ENCODE assay signal across 27 cellular contexts in genomic region chr4:164888096-164888495, GRCh38. TPM values are rescaled to one million over a fixed set of nuclear protein-coding genes. Genes with fewer than 3 reads are reported as not detected.
A peak's percentile ranks its signal among the peaks of the same experiment; 100 is the strongest.
DNase-seq lines count a peak whose midpoint lies in the region; ATAC-seq and TF ChIP-seq lines count a peak whose summit lies in the region.
"Had no signal": no experiment of that assay in that cellular context is flagged by ENCODE, and none has a peak within 500 bp of the region (broad histone marks: within the 10 kb centered on the region; RNA-seq: fewer than 3 reads in every experiment).

No MANE protein-coding gene starts in this region.

- TF ChIP-seq CTCF in osteocyte (IDR thresholded peaks at IDR 0.05): no peak

- H3K4me1 Mint-ChIP-seq in osteocyte (ENCODE audit: unreplicated experiment): no peaks in the 10 kb centered on the region
- H3K4me1 Mint-ChIP-seq: T-cell had no signal

- no peak overlapping the region for H3K4me3 Mint-ChIP-seq in osteocyte (ENCODE audit: unreplicated experiment)
- H3K4me3 Mint-ChIP-seq: memory B cell; natural killer cell treated with Interleukin-12 subunit alpha and Interleukin-12 subunit beta and Interleukin-15 and Interleukin-18, amount 100 ng/mL, for 72 hours; T-cell had no signal

- no peak overlapping the region for H3K27ac Mint-ChIP-seq in osteocyte (ENCODE audit: unreplicated experiment)
- H3K27ac Mint-ChIP-seq: memory B cell; natural killer cell treated with Interleukin-12 subunit alpha and Interleukin-12 subunit beta and Interleukin-15 and Interleukin-18, amount 100 ng/mL, for 72 hours; T-cell had no signal

- peaks cover 19% of the 10 kb centered on the region for H3K27me3 Mint-ChIP-seq in osteocyte (ENCODE audit: unreplicated experiment)

- H3K36me3 Mint-ChIP-seq in osteocyte (ENCODE audit: unreplicated experiment): no peaks in the 10 kb centered on the region
- H3K36me3 Mint-ChIP-seq: memory B cell; natural killer cell treated with Interleukin-12 subunit alpha and Interleukin-12 subunit beta and Interleukin-15 and Interleukin-18, amount 100 ng/mL, for 72 hours; T-cell had no signal

- no peaks in the 10 kb centered on the region for H3K9me3 Mint-ChIP-seq in osteocyte (ENCODE audit: unreplicated experiment)

- peak; percentile 16 for DNase-seq in M059J (ENCODE audit: low read depth)
- peak; percentile 17 for DNase-seq in glomerular visceral epithelial cell (ENCODE audit: extremely low spot score)
- DNase-seq in osteocyte (ENCODE audit: extremely low spot score, unreplicated experiment): no peak
- DNase-seq in NK-92 (lab: John Stamatoyannopoulos, UW; ENCODE audit: unreplicated experiment): no peak
- no peak for DNase-seq in NCI-H510A treated with DMSO at 0.1 percent for 48 hours (lab: John Stamatoyannopoulos, UW)
- DNase-seq: activated CD4-positive, alpha-beta T cell treated with anti-CD3 and anti-CD28 coated beads, Interleukin-2, amount 50 U/mL, for 48 hours; activated naive CD4-positive, alpha-beta T cell; activated T-cell treated with anti-CD3 and anti-CD28 coated beads for 4 hours; amygdala; central memory CD4-positive, alpha-beta T cell; effector CD4-positive, alpha-beta T cell; gastrocnemius medialis; GDM1; NCI-H1694 treated with DMSO at 0.1 percent for 48 hours; SHP77 treated with DMSO at 0.1 percent for 48 hours; stimulated activated CD4-positive, alpha-beta T cell treated with anti-CD3 and anti-CD28 coated beads, Interleukin-4, amount 100 ng/mL, for 4 hours; T-cell; WERI-Rb-1 had no signal

- peak; percentile 16 for ATAC-seq in GM18511 (IDR thresholded peaks at IDR 0.05; ENCODE audit: unreplicated experiment)
- ATAC-seq in HG02642 (IDR thresholded peaks at IDR 0.05; ENCODE audit: poor library complexity, unreplicated experiment): peak; percentile 12
- ATAC-seq in GM18858 (IDR thresholded peaks at IDR 0.05; ENCODE audit: unreplicated experiment): no peak
- ATAC-seq: gastrocnemius medialis; natural killer cell treated with Interleukin-12 subunit alpha and Interleukin-12 subunit beta and Interleukin-15 and Interleukin-18, amount 100 ng/mL, for 72 hours; T-cell had no signal

RNA-seq across cellular contexts. Expression of gene APELA, which starts 11.1 kb away (rescaled TPM):
- 0.17 TPM in 1 of 2 replicates, not detected in the other for total RNA-seq in M059J (2014; rRNA removed; shearing (Covaris generic))
- total RNA-seq in osteocyte: not detected in 2 replicates
- total RNA-seq: gastrocnemius medialis; natural killer cell treated with Interleukin-12 subunit alpha and Interleukin-12 subunit beta and Interleukin-15 and Interleukin-18, amount 100 ng/mL, for 72 hours; NCI-H460; posterior vena cava; subcutaneous adipose tissue; T-cell; urinary bladder had no signal

Comparison
In these comparisons a context has a peak if more than half of its experiments do, and no peak if none do; other contexts are left out.
1. DNase-seq: peak in M059J (single experiment) and glomerular visceral epithelial cell (single experiment); none in osteocyte (single experiment), NK-92 (single experiment) and NCI-H510A treated with DMSO at 0.1 percent for 48 hours (single experiment).